ENCODE assay signal across 4 cellular contexts in genomic region chr12:55412138-55412537, GRCh38. TPM values are rescaled to one million over a fixed set of nuclear protein-coding genes. Genes with fewer than 3 reads are reported as not detected.
"Had no signal": no experiment of that assay in that cellular context is flagged by ENCODE, and none has a peak within 500 bp of the region (broad histone marks: within the 10 kb centered on the region; RNA-seq: fewer than 3 reads in every experiment).

No MANE protein-coding gene starts in this region.

RNA-seq across cellular contexts. Expression of gene OR6C65, which starts 11.8 kb away (rescaled TPM):
- total RNA-seq: LHCN-M2, M059J, MCF 10A, NCI-H460 had no signal

RNA-seq across cellular contexts. Expression of gene OR6C76, which starts 13.9 kb away (rescaled TPM):
- total RNA-seq: LHCN-M2, M059J, MCF 10A, NCI-H460 had no signal

RNA-seq across cellular contexts. Expression of gene OR6C2, which starts 31.7 kb away (rescaled TPM):
- total RNA-seq: LHCN-M2, M059J, MCF 10A, NCI-H460 had no signal

RNA-seq across cellular contexts. Expression of gene OR6C75, which starts 49.4 kb away (rescaled TPM):
- total RNA-seq: LHCN-M2, M059J, MCF 10A, NCI-H460 had no signal

RNA-seq across cellular contexts. Expression of gene OR6C70, which starts 57.8 kb away (rescaled TPM):
- total RNA-seq: LHCN-M2, M059J, MCF 10A, NCI-H460 had no signal
